Comparison of ENCODE assay signal across 8 cellular contexts in the genomic region with DNA sequence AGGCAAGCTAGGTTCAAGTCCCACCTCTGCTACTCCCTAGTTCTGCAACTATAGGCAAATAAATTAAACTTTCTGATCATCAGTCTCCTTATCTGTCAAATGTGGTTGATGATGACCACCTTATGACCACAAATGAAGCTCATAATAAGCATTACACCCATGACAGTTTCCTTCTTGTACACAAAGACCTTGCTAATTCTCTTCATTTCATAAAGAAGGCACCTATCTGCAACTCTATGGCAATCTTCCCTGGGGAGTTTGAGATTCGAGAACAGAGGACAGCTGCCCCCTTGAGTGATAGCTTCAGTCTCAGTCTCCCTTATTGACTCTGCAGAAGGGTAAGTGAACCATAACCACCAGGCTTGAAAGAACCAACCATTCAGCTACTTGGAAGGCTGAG.
"Had no signal": no experiment of that assay in that cellular context is flagged by ENCODE, and none has a peak within 500 bp of the region (broad histone marks: within the 10 kb centered on the region; RNA-seq: fewer than 3 reads in every experiment).

No MANE protein-coding gene starts in this region.

- H3K4me3 ChIP-seq: HAP-1, K562 had no signal

- H3K9me3 ChIP-seq: HAP-1 had no signal

- FAIRE-seq: HTR-8/SVneo, K562 had no signal

- H3K4me1 ChIP-seq: HAP-1 had no signal

- H3K36me3 ChIP-seq: HAP-1 had no signal

- H3K27ac Mint-ChIP-seq: HFFc6 had no signal

- DNase-seq: GOT3, HFFc6, IMR-90, KG1 had no signal

- H3K4me3 Mint-ChIP-seq: HFFc6 had no signal

- ATAC-seq: HCT116, K562 had no signal
